ENCODE assay signal across 1 cellular context in the genomic region with DNA sequence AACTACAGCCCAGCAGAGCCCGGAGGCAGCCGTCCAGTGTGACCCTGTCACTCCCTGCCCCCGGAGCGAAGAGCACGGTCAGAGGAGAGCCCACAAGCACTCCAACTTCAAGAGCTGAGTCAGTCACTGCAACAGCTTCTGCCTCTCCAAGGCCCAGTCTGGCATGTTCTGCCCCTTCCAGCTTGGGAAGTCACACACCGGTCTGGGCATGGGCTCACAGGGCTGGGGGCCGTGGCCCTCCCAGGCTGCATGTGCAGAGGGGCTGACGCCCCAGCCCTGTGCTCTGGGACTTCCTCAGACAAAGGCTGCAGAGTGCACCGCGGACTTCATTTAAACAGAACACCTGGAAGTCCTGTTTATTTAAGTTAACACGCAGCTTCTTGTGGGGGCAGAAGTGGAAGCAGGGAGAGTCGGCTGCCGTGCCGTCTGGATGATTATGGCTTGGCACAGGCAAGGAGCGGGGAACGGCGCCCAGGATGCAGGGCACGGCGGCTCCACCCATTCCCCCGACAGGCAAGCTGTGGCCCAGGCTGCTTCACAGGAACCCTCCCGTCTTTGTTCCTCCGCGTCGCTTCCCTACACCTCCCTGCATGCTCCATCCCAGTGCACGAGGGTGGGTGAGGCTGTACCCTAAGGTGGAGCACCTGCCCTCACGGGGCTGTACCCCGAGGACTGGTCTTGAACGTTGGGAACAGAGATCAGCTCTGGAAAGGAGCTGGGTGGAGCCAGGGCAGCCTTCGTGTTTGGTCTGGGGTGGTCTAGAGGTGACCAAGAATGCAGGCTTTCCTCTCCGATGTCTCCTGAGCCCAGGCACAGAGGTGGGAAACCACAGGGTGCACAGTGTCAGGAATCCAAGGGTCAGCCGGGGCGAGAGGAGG.
TF ChIP-seq lines count a peak whose summit lies in the region.

No MANE protein-coding gene starts in this region.

TF ChIP-seq in HepG2, 621 proteins besides CTCF, POLR2A, EP300 and RAD21 (continued from another document):
- no peak for TF ChIP-seq ZNF234 (CRISPR knock-in tag; conservative IDR thresholded peaks at IDR 0.05)
TF ChIP-seq in HepG2: peak in this region for 1.
